ENCODE assay signal across 11 cellular contexts in the genomic region with DNA sequence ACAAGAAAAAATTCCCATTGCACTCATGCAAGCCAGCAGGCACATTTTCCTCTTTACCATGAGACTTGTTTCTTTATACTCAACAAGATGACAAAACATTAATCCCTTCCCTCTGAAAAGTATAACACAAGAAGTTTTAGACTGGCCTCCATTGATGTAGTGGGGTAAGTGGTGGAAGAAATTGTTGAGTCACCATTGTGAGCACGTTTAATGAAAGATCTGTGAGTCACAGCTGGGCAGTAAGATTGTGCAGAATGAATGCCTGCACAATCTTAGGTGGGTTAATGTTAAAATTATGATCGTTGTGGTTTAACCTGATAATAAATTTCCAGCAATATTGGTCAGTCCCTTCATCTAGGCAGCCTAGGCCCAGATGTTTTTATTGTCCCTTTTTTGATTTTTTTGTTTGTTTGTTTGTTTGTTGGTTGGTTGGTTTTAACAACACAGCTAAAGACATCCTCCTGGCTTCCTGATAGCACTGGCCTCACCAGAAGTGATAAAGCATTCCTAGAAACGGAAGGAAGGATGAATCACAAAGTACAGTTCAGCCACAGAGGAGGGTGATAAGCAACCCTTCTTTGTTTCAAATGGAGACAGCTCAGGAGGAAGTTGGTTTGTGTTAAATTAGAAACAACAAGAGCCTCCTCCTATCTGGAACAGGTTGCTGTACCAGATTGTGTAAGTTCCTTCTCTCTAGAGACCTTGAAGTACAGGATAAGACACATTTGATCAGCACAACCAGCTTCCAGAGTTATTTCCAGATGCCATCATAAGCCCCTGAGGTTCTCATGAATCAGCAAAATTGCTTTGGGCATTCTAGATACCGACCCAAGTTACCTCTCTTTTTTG. TPM values are rescaled to one million over a fixed set of nuclear protein-coding genes. Genes with fewer than 3 reads are reported as not detected.
DNase-seq lines count a peak whose midpoint lies in the region; TF ChIP-seq lines count a peak whose summit lies in the region.
"Had no signal": no experiment of that assay in that cellular context is flagged by ENCODE, and none has a peak within 500 bp of the region (broad histone marks: within the 10 kb centered on the region; RNA-seq: fewer than 3 reads in every experiment).

No MANE protein-coding gene starts in this region.

- no peaks in the 10 kb centered on the region for H4K20me1 ChIP-seq in GM23248 (ENCODE audit: insufficient read depth)

- H2AK5ac ChIP-seq in mesenchymal stem cell (ENCODE audit: low read length, severe bottlenecking), result no peak overlapping the region

- H4K8ac ChIP-seq in mesenchymal stem cell (ENCODE audit: low read length), result no peak overlapping the region

- H3K4me1 ChIP-seq in GM23248 (ENCODE audit: insufficient read depth) (no peaks in the 10 kb centered on the region), mesenchymal stem cell (ENCODE audit: control insufficient read depth, insufficient read depth, low read depth, low read length) (no peaks in the 10 kb centered on the region)
- H3K4me1 ChIP-seq: colonic mucosa had no signal

- no peak overlapping the region for H2BK15ac ChIP-seq in mesenchymal stem cell (ENCODE audit: low read depth, poor library complexity, severe bottlenecking)

- H3K9ac ChIP-seq in GM23248 (no peak overlapping the region), mesenchymal stem cell (ENCODE audit: low read length) (no peak overlapping the region)

- H3K23ac ChIP-seq in mesenchymal stem cell (ENCODE audit: low read length in 2 of 2), result no peak overlapping the region

- H2BK12ac ChIP-seq in mesenchymal stem cell (ENCODE audit: low read length in 2 of 2), result no peak overlapping the region

- H3K14ac ChIP-seq in mesenchymal stem cell (ENCODE audit: low read length in 2 of 2), result no peak overlapping the region

- no peak for TF ChIP-seq CTCF in NB4 (IDR thresholded peaks at IDR 0.05; ENCODE audit: low read depth, low read length)
- TF ChIP-seq CTCF in GM13976 (IDR thresholded peaks at IDR 0.05; ENCODE audit: borderline replicate concordance, control extremely low read depth, extremely low read depth, insufficient read depth, missing control alignments), result no peak

- no peak overlapping the region for H2BK120ac ChIP-seq in mesenchymal stem cell (ENCODE audit: low read depth, low read length)

- no peaks in the 10 kb centered on the region for H3K79me2 ChIP-seq in GM23248 (ENCODE audit: insufficient read depth)

- H3K9me3 ChIP-seq in GM23248 (ENCODE audit: low read depth) (no peaks in the 10 kb centered on the region), mesenchymal stem cell (ENCODE audit: control insufficient read depth, low read length) (no peaks in the 10 kb centered on the region)
- H3K9me3 ChIP-seq: colonic mucosa, MG63, ovary had no signal

- in situ Hi-C loops in GM23248 (cut with MboI) (no loop called here), GM13976 (cut with MboI; ENCODE audit: low sequenced_read_pairs, unreplicated experiment) (no loop called here)

- DNase-seq in GM23248 (peak; percentile 18), NB4 (ENCODE audit: low read depth) (peak; percentile 97), mesenchymal stem cell (peak; percentile 7), GM13976 (ENCODE audit: low spot score) (no peak), COLO829 (ENCODE audit: low spot score) (no peak)
- no peak for DNase-seq in stimulated activated naive CD4-positive, alpha-beta T cell (lab: John Stamatoyannopoulos, UW)
- DNase-seq: activated CD4-positive, alpha-beta T cell treated with anti-CD3 and anti-CD28 coated beads, Interleukin-2, amount 50 U/mL, for 48 hours; colonic mucosa; MG63; ovary had no signal

- H3K27me3 ChIP-seq in GM23248 (replicated peaks; ENCODE audit: insufficient read depth), result no peaks in the 10 kb centered on the region
- H3K27me3 ChIP-seq in mesenchymal stem cell (ENCODE audit: control insufficient read depth in 1 of 2, insufficient read depth in 1 of 2, low read length in 2 of 2), result peaks cover 0 to 11% of the 10 kb centered on the region in 2 experiments
- H3K27me3 ChIP-seq: colonic mucosa, ovary had no signal

- no peaks in the 10 kb centered on the region for H3K79me1 ChIP-seq in mesenchymal stem cell (replicated peaks; ENCODE audit: low read length, poor library complexity, severe bottlenecking)

- H3K9me2 ChIP-seq in GM23248 (ENCODE audit: insufficient read depth), result no peaks in the 10 kb centered on the region

- no peak for TF ChIP-seq POLR2A in NB4 (IDR thresholded peaks at IDR 0.05; ENCODE audit: extremely low read depth, insufficient read length)

- H3K4me3 ChIP-seq in GM23248 (no peak overlapping the region), NB4 (ENCODE audit: low read depth, low read length) (peak overlapping the region; percentile 8), mesenchymal stem cell (ENCODE audit: insufficient read depth in 1 of 2, low read depth in 1 of 2, low read length in 2 of 2) (no peak overlapping the region)
- H3K4me3 ChIP-seq: colonic mucosa, MG63, ovary had no signal

- H3K27ac ChIP-seq in GM23248 (no peak overlapping the region), angular gyrus (ENCODE audit: low read depth, low read length) (peak overlapping the region; percentile 19), mesenchymal stem cell (ENCODE audit: low read length, poor library complexity, severe bottlenecking) (no peak overlapping the region)
- H3K27ac ChIP-seq: colonic mucosa, ovary had no signal

- no peaks in the 10 kb centered on the region for H3K36me3 ChIP-seq in GM23248 (ENCODE audit: low read depth)
- H3K36me3 ChIP-seq in mesenchymal stem cell (ENCODE audit: control insufficient read depth in 1 of 2, insufficient read depth in 2 of 2, low read depth in 1 of 2, low read length in 2 of 2), result no peaks in the 10 kb centered on the region
- H3K36me3 ChIP-seq: colonic mucosa, MG63, ovary had no signal

- H2AFZ ChIP-seq in GM23248 (no peak overlapping the region), mesenchymal stem cell (ENCODE audit: low read depth, low read length) (no peak overlapping the region)

- no peak overlapping the region for H2BK5ac ChIP-seq in mesenchymal stem cell (ENCODE audit: low read depth, low read length, poor library complexity, severe bottlenecking)

- H3K4me2 ChIP-seq in GM23248 (ENCODE audit: unreplicated experiment) (no peak overlapping the region), mesenchymal stem cell (ENCODE audit: low read length, poor library complexity, severe bottlenecking) (no peak overlapping the region)

- no peak overlapping the region for H3K4ac ChIP-seq in mesenchymal stem cell (ENCODE audit: low read depth in 1 of 2, low read length in 2 of 2)

- H4K91ac ChIP-seq in mesenchymal stem cell (ENCODE audit: low read length), result no peak overlapping the region

- 7 to 11% methylated on average over 4 of the region's 4 CpGs for WGBS in GM23248 (ENCODE audit: low coverage in 1 of 2, low lambda C conversion rate in 2 of 2, missing lambda C conversion rate in 2 of 2), 2 experiments
- WGBS in mesenchymal stem cell, result 28% methylated on average over 3 of the region's 4 CpGs

- H3K18ac ChIP-seq in mesenchymal stem cell (ENCODE audit: low read depth in 1 of 2, low read length in 2 of 2), result no peak overlapping the region

- H3F3A ChIP-seq in GM23248 (ENCODE audit: insufficient read depth), result no peaks in the 10 kb centered on the region

RNA-seq across cellular contexts. Expression of a gene that starts 40.3 kb away (rescaled TPM):
- total RNA-seq in GM23248 (2014; rRNA removed; shearing (Covaris generic)), result not detected in 2 replicates
- not detected in 2 replicates for polyA plus RNA-seq in GM23248 (2016; fragmentation: Nextera tagmentation; extraction: Ambion mirVana)
- polyA plus RNA-seq in mesenchymal stem cell (2013, experiment 1 of 2), result 0.01 TPM
- not detected for polyA plus RNA-seq in mesenchymal stem cell (2013, experiment 2 of 2)

Comparison
In these comparisons a context has a peak if more than half of its experiments do, and no peak if none do; other contexts are left out.
1. DNase-seq: peak in GM23248 (single experiment), NB4 (single experiment) and mesenchymal stem cell (single experiment); none in stimulated activated naive CD4-positive, alpha-beta T cell (0 of 6), GM13976 (single experiment) and COLO829 (single experiment).